ENCODE assay signal across 1 cellular context in genomic region chrX:68995386-68995779, GRCh38.
TF ChIP-seq lines count a peak whose summit lies in the region.

No MANE protein-coding gene starts in this region.

TF ChIP-seq in IMR-90, 13 proteins besides CTCF, POLR2A, EP300 and RAD21:
- TF ChIP-seq RFX5 (IDR thresholded peaks at IDR 0.05; ENCODE audit: low read depth, low read length) (no peak), FOS (IDR thresholded peaks at IDR 0.05; ENCODE audit: low read depth, low read length) (no peak), MAFK (IDR thresholded peaks at IDR 0.05; ENCODE audit: low read depth, low read length) (no peak), USF2 (IDR thresholded peaks at IDR 0.05; ENCODE audit: low read depth, low read length) (no peak)
